8 cellular contexts compared by ENCODE assay signal in the genomic region with DNA sequence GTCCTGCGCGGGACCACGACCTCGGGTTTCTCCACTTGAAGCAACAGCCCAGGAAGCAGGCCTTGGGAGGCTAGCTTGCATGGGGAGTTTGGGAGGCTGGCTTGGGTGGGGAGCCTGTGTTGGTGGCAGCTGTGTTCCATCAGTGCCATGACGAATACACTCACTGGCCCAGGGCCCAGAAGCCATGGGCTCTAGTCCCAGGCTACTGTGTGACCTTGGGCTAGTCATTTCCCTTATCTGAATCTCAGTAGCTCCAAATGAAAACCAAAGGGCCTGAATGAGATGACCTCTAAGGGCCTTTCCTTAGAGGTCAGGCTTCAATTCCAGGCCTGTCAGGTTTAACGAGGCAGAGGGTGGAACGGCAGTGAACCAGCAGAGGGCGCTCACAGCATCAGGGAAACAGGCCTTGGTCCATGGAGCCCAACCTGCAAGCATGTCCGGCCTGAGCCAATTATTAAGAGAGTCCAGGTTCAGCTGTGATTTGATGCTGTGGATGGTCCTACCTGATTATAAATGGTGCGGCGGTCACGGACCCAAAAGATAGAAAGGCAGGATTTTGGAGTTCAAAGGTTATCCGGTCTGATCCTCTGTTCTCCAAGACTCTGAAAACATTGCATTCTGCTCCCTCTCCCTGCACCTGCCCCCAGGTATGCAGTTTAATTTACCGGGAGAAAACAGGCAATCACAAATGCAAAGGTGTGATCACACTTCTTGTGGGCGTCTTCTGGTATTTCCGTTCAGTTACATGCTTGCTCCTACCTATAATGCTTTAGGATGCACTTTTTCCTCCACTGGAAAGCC. TPM values are rescaled to one million over a fixed set of nuclear protein-coding genes. Genes with fewer than 3 reads are reported as not detected.
DNase-seq lines count a peak whose midpoint lies in the region; ATAC-seq, FAIRE-seq and TF ChIP-seq lines count a peak whose summit lies in the region.

No MANE protein-coding gene starts in this region.

- H3K4me1 Mint-ChIP-seq in naive thymus-derived CD8-positive, alpha-beta T cell = peaks cover 0 to 9% (median 5%) of the 10 kb centered on the region in 4 donors

- H3K27ac ChIP-seq in A673 (ENCODE audit: low read depth, low read length, poor library complexity, severe bottlenecking) (no peak overlapping the region), H1 (ENCODE audit: low read depth, low read length) (no peak overlapping the region), vagina (no peak overlapping the region)

- H3K9me3 ChIP-seq in A673 (ENCODE audit: low read depth, low read length, poor library complexity, severe bottlenecking) (no peaks in the 10 kb centered on the region), H1 (ENCODE audit: insufficient read depth in 2 of 2, low read depth in 1 of 2, low read length in 1 of 2) (no peaks in the 10 kb centered on the region), vagina (no peaks in the 10 kb centered on the region)

- H4K91ac ChIP-seq in H1 (replicated peaks; ENCODE audit: insufficient read length, low read length) = no peak overlapping the region

- peaks cover 3 to 24% (median 12%) of the 10 kb centered on the region in 5 donors for H3K27me3 Mint-ChIP-seq in naive thymus-derived CD8-positive, alpha-beta T cell

- no peak overlapping the region for H3K4me2 ChIP-seq in H1 (ENCODE audit: insufficient read depth in 1 of 2, low read depth in 2 of 2, low read length in 2 of 2)

- peak; percentile 93 for FAIRE-seq in H1 (lab: Jason Lieb, UNC)

- 51% methylated on average over 16 of the region's 16 CpGs; no CpG with 5 or more reads in 1 of the 2 experiments for WGBS in H1 (ENCODE audit: extremely low coverage in 1 of 2, insufficient coverage in 1 of 2, insufficient read length in 1 of 2, insufficient replicate concordance in 2 of 2, low coverage in 1 of 2, low lambda C conversion rate in 2 of 2, missing lambda C conversion rate in 1 of 2), 2 experiments

- H2BK20ac ChIP-seq in H1 (ENCODE audit: low read length) = no peak overlapping the region

- no TSS peak for BruUV-seq in A673 (replicated peaks; lab: Mats Ljungman, UMichigan)

- no peak overlapping the region for H2AK5ac ChIP-seq in H1 (ENCODE audit: low read depth, low read length)

- H3K18ac ChIP-seq in H1 (ENCODE audit: extremely low read depth, low read length) = no peak overlapping the region

- DNase-seq in A673 (ENCODE audit: low spot score) (peak; percentile 55), NB4 (ENCODE audit: low read depth) (peak; percentile 66), H1 (ENCODE audit: low read depth in 1 of 2, low spot score in 2 of 2) (peak; percentile 46 to 92), vagina (ENCODE audit: extremely low spot score in 2 of 2) (no peak)
- DNase-seq in activated CD4-positive, CD25-positive, alpha-beta regulatory T cell treated with anti-CD3 and anti-CD28 coated beads, Interleukin-2, amount 50 U/mL, for 72 hours = peak; percentile 75
- peak in 7 of 10 donors; percentile 5 to 29 (median 19) for DNase-seq in naive thymus-derived CD8-positive, alpha-beta T cell

- H3K79me2 ChIP-seq in H1 (ENCODE audit: control insufficient read depth in 1 of 2, insufficient read depth in 2 of 2, low read length in 2 of 2) = no peaks in the 10 kb centered on the region

- H4K8ac ChIP-seq in H1 (ENCODE audit: extremely low read depth, insufficient read depth, low read length) = no peak overlapping the region

- no peaks in the 10 kb centered on the region for H3K36me3 Mint-ChIP-seq in naive thymus-derived CD8-positive, alpha-beta T cell

- no peaks in the 10 kb centered on the region for H4K20me1 ChIP-seq in H1 (replicated peaks in 1 of 2; ENCODE audit: control insufficient read depth in 1 of 2, insufficient read depth in 2 of 2, low read length in 2 of 2)

- no peak overlapping the region for H3K56ac ChIP-seq in H1 (replicated peaks; ENCODE audit: insufficient read length, low read depth, low read length)

- H3K27me3 ChIP-seq in A673 (replicated peaks; ENCODE audit: insufficient read depth, low read depth, low read length, poor library complexity) (no peaks in the 10 kb centered on the region), H1 (replicated peaks in 1 of 4; ENCODE audit: control insufficient read depth in 3 of 4, extremely low read depth in 1 of 4, insufficient read depth in 3 of 4, low read length in 3 of 4) (0 out of 7 replicates have a peak, but pooled peaks cover 0 to 3% (median 0%) of the 10 kb centered on the region in 4 experiments), vagina (no peaks in the 10 kb centered on the region)

- H3K4me1 ChIP-seq in A673 (ENCODE audit: insufficient read depth, low read length, poor library complexity, severe bottlenecking) (no peaks in the 10 kb centered on the region), H1 (replicated peaks in 1 of 4; ENCODE audit: control insufficient read depth in 3 of 4, insufficient read depth in 4 of 4, low read length in 3 of 4) (peaks cover 0 to 35% (median 8%) of the 10 kb centered on the region in 4 experiments; a peak in 6 of 7 replicates), vagina (peaks cover 7% of the 10 kb centered on the region)

- H2BK12ac ChIP-seq in H1 (ENCODE audit: low read depth, low read length) = peak overlapping the region; percentile 41; the same call in 1 of the 2 replicates

- TF ChIP-seq POLR2A in NB4 (IDR thresholded peaks at IDR 0.05; ENCODE audit: extremely low read depth, insufficient read length) = no peak
- TF ChIP-seq POLR2A in H1 (IDR thresholded peaks at IDR 0.05; ENCODE audit: control extremely low read depth in 1 of 2, low read depth in 2 of 2, low read length in 2 of 2) = no peak
- no peak for TF ChIP-seq POLR2A in vagina (IDR thresholded peaks at IDR 0.05)

- H3K14ac ChIP-seq in H1 (ENCODE audit: insufficient read length) = no peak overlapping the region

- H3K4me3 Mint-ChIP-seq in naive thymus-derived CD8-positive, alpha-beta T cell = no peak overlapping the region

- H3K79me1 ChIP-seq in H1 (ENCODE audit: low read depth, low read length) = no peaks in the 10 kb centered on the region

- intact Hi-C loops in A673 (cut with micrococcal nuclease; ENCODE audit: unreplicated experiment) (loop anchor here (5.0 kb wide), 1 partner anchor 77 kb away; no protein-coding TSS in a partner anchor), vagina (cut with DNase I) (no loop called here)

- POLR2A ChIA-PET in A673 (lab: Charles Lee; ENCODE audit: low non-redundant PET) (no interaction called here), H1 (lab: Charles Lee; ENCODE audit: partially characterized antibody) (no interaction called here)
- POLR2A ChIA-PET in naive thymus-derived CD8-positive, alpha-beta T cell (lab: Charles Lee) = no interaction called here

- no peak overlapping the region for H2BK120ac ChIP-seq in H1 (replicated peaks; ENCODE audit: low read depth, low read length)

- no peak overlapping the region for H2BK5ac ChIP-seq in H1 (ENCODE audit: low read depth, low read length)

- CTCF ChIA-PET in A673 (lab: Charles Lee) (interaction anchor here (1.0 kb wide), 1 partner anchor 27 kb away, joined by 3 read pairs; no protein-coding TSS in a partner anchor), H1 (lab: Charles Lee; ENCODE audit: partially characterized antibody) (interaction anchor here (0.7 to 12.1 kb wide), 28 partner anchors 8 to 456 kb away, joined by 3 to 363 read pairs (median 4); a partner anchor contains a TSS)

- no peak overlapping the region for H2AFZ ChIP-seq in H1 (ENCODE audit: low read length)

- peak; percentile 68 for ATAC-seq in HG02588 (IDR thresholded peaks at IDR 0.05; ENCODE audit: unreplicated experiment)
- peak in 1 of 2 donors; percentile 37 for ATAC-seq in naive thymus-derived CD8-positive, alpha-beta T cell

- TF ChIP-seq RAD21 in H1 (IDR thresholded peaks at IDR 0.05 in 1 of 2, conservative IDR thresholded peaks at IDR 0.05 in 1 of 2; ENCODE audit: low read depth in 2 of 2, low read length in 2 of 2) = peak; percentile 90

- no peak overlapping the region for H3K27ac Mint-ChIP-seq in naive thymus-derived CD8-positive, alpha-beta T cell

- no peaks in the 10 kb centered on the region for H3K23me2 ChIP-seq in H1 (ENCODE audit: low read depth, low read length)

- H3K9ac ChIP-seq in H1 (replicated peaks in 1 of 4; ENCODE audit: extremely low read depth in 1 of 4, low read depth in 3 of 4, low read length in 3 of 4) = no peak overlapping the region

- H3K9me3 Mint-ChIP-seq in naive thymus-derived CD8-positive, alpha-beta T cell = peaks cover 0 to 9% (median 0%) of the 10 kb centered on the region in 9 donors

- no peak overlapping the region for H3K23ac ChIP-seq in H1 (ENCODE audit: insufficient read length)

- H3K36me3 ChIP-seq in A673 (ENCODE audit: insufficient read depth, low read length, poor library complexity, severe bottlenecking) (no peaks in the 10 kb centered on the region), H1 (ENCODE audit: control insufficient read depth in 2 of 4, insufficient read depth in 4 of 4, low read length in 3 of 4) (no peaks in the 10 kb centered on the region), vagina (no peaks in the 10 kb centered on the region)

- H3K4me3 ChIP-seq in A673 (ENCODE audit: low read depth, low read length, poor library complexity, severe bottlenecking) (no peak overlapping the region), NB4 (ENCODE audit: low read depth, low read length) (no peak overlapping the region), H1 (ENCODE audit: extremely low read depth in 1 of 4, insufficient read depth in 2 of 4, low read depth in 3 of 4, low read length in 4 of 4) (no peak overlapping the region), vagina (no peak overlapping the region)

- H4K5ac ChIP-seq in H1 (ENCODE audit: insufficient read length, low read depth, low read length) = no peak overlapping the region

- H2BK15ac ChIP-seq in H1 (ENCODE audit: low read length) = no peak overlapping the region

- H3K4ac ChIP-seq in H1 (replicated peaks; ENCODE audit: insufficient read length, low read depth, low read length) = no peak overlapping the region

- no peak for TF ChIP-seq EP300 in H1 (IDR thresholded peaks at IDR 0.05; ENCODE audit: borderline replicate concordance in 1 of 2, low read depth in 2 of 2, low read length in 2 of 2)

- TF ChIP-seq CTCF in A673 (conservative IDR thresholded peaks at IDR 0.05; ENCODE audit: low read depth, low read length) = peak; percentile 83
- TF ChIP-seq CTCF in GM12873 (IDR thresholded peaks at IDR 0.05; ENCODE audit: insufficient read depth, low read depth, low read length, missing control alignments) = peak; percentile 96
- TF ChIP-seq CTCF in NB4 (IDR thresholded peaks at IDR 0.05; ENCODE audit: low read depth, low read length) = peak; percentile 85
- TF ChIP-seq CTCF in H1 (IDR thresholded peaks at IDR 0.05; ENCODE audit: control extremely low read depth in 1 of 3, insufficient read depth in 1 of 3, low read depth in 1 of 3, low read length in 3 of 3) = peak; percentile 90 to 97 (median 94)
- TF ChIP-seq CTCF in vagina (IDR thresholded peaks at IDR 0.05) = no peak

RNA-seq across cellular contexts. Expression of a gene that starts 15.9 kb away (rescaled TPM):
- total RNA-seq in A673 (2021) (0.21 and 0.26 TPM in 2 replicates), vagina (0.49 TPM)
- total RNA-seq in H1 (2021; fragmentation: NEBNext Ultra II Directional; extraction: Animal tissue kit (Norgen Biotek cat#: 25700)) = 6.8 and 8.4 TPM in 2 replicates
- 12.9 and 18.9 TPM in 2 replicates for polyA plus RNA-seq in H1 (2011; rRNA removed)
- 11.1 TPM for polyA plus RNA-seq in H1 (2011; cell fraction: cytosol; rRNA removed)
- polyA plus RNA-seq in H1 (2011; cell fraction: nucleus; rRNA removed) = 29.2 TPM
- polyA plus RNA-seq in H1 (2012, experiment 1 of 2) = 7.1 to 10.6 TPM (median 8.7 TPM) in 4 replicates
- 5.6 TPM for polyA plus RNA-seq in H1 (2012, experiment 2 of 2)
- polyA plus RNA-seq in H1 (2013, experiment 1 of 2) = 5.4 TPM
- 4.9 TPM for polyA plus RNA-seq in H1 (2013, experiment 2 of 2)
- 6.4 and 8.4 TPM in 2 replicates for polyA minus RNA-seq in H1 (2011; rRNA and poly(A)+ RNA removed)
- 5.6 TPM for polyA minus RNA-seq in H1 (2011; cell fraction: cytosol; rRNA and poly(A)+ RNA removed)
- polyA minus RNA-seq in H1 (2011; cell fraction: nucleus; rRNA and poly(A)+ RNA removed) = 7.2 TPM
- total RNA-seq in naive thymus-derived CD8-positive, alpha-beta T cell = not detected
- polyA plus RNA-seq in naive thymus-derived CD8-positive, alpha-beta T cell = not detected

RNA-seq across cellular contexts. Expression of a gene that starts 49.7 kb away (rescaled TPM):
- total RNA-seq in A673 (2021) (not detected in 2 replicates), vagina (not detected)
- not detected in 2 replicates for total RNA-seq in H1 (2021; fragmentation: NEBNext Ultra II Directional; extraction: Animal tissue kit (Norgen Biotek cat#: 25700))
- polyA plus RNA-seq in H1 (2011; rRNA removed) = 0.06 and 0.14 TPM in 2 replicates
- 0.09 TPM for polyA plus RNA-seq in H1 (2011; cell fraction: cytosol; rRNA removed)
- 0.24 TPM for polyA plus RNA-seq in H1 (2011; cell fraction: nucleus; rRNA removed)
- 0.05 to 0.61 TPM (median 0.11 TPM) in 3 of 4 replicates, not detected in the other for polyA plus RNA-seq in H1 (2012, experiment 1 of 2)
- 0.34 TPM for polyA plus RNA-seq in H1 (2012, experiment 2 of 2)
- polyA plus RNA-seq in H1 (2013, experiment 1 of 2) = 0.04 TPM
- polyA plus RNA-seq in H1 (2013, experiment 2 of 2) = 0.02 TPM
- polyA minus RNA-seq in H1 (2011; rRNA and poly(A)+ RNA removed) = 0.03 and 0.07 TPM in 2 replicates
- not detected for polyA minus RNA-seq in H1 (2011; cell fraction: cytosol; rRNA and poly(A)+ RNA removed)
- 1.1 TPM for polyA minus RNA-seq in H1 (2011; cell fraction: nucleus; rRNA and poly(A)+ RNA removed)
- 1 to 10 TPM; 4.1 to 5.4 TPM for total RNA-seq in naive thymus-derived CD8-positive, alpha-beta T cell
- polyA plus RNA-seq in naive thymus-derived CD8-positive, alpha-beta T cell = 1 to 10 TPM; 2.3 to 5.3 (median 4.6) TPM

Comparison
In these comparisons a context has a peak if more than half of its experiments do, and no peak if none do; other contexts are left out.
1. DNase-seq: peak in A673 (single experiment), NB4 (single experiment), activated CD4-positive, CD25-positive, alpha-beta regulatory T cell treated with anti-CD3 and anti-CD28 coated beads, Interleukin-2, amount 50 U/mL, for 72 hours (single experiment), H1 (2 of 2) and naive thymus-derived CD8-positive, alpha-beta T cell (7 of 10); none in vagina (0 of 2).
2. CTCF ChIP-seq: peak in A673 (single experiment), GM12873 (single experiment), NB4 (single experiment) and H1 (3 of 3); none in vagina (0 of 3).